ENCODE assay signal across 8 cellular contexts in the genomic region with DNA sequence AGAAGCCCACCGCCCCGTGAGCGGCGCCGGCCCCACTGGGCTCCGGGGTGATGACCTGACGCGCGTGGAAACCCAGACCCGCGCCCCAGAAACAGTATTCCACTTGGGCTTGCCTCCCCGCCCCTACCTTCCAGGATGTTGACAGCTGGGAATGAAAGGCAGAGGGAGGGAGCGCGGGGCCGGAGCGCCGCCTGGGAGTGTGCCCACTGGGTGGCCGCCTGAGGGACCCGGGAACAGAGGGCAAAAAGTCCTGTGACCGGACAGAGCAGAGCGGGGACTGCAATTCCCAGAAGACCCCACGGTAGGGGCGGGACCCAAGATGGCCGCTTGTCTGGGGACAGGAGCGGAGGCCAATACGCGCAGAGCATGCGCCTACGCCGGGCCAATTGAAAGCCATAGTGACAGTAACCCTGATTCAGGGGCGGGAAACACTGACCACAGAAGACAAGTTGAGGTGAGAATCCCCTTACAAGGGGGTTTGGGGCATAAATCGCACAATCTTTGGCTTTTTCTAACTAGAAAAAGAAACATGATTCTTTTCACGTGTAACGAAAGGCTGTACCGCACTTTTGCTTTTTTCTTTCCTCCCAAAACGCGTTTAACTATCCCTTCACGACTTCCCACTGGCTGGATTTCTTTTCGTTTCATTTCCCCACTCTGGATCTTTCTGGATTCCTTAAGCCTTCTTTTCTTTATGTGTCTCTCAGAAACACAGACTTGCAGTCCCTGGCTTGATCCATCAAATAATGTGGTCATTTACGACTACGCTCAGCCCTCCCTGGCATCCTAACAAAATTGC. TPM values are rescaled to one million over a fixed set of nuclear protein-coding genes. Genes with fewer than 3 reads are reported as not detected.
DNase-seq lines count a peak whose midpoint lies in the region; ATAC-seq and TF ChIP-seq lines count a peak whose summit lies in the region.

TSS of gene FHIT (minus strand) at position 279 of the 799 bp plus-strand sequence.

- DNase-seq in AG04450 (ENCODE audit: low read depth, low spot score) (peak; percentile 80), NCI-H2196 (lab: John Stamatoyannopoulos, UW; ENCODE audit: unreplicated experiment) (peak; percentile 69), mammary epithelial cell (peak; percentile 86)

- peak within 1 kb of the TSS; percentile 58 for H3K4me3 ChIP-seq in AG04450 (ENCODE audit: low read depth, low read length)
- H3K4me3 ChIP-seq in mammary epithelial cell (replicated peaks in 1 of 3; ENCODE audit: insufficient read depth in 1 of 3, low read depth in 2 of 3, low read length in 3 of 3) = peak within 1 kb of the TSS; percentile 65 to 74 (median 69)
- H3K4me3 ChIP-seq in iPS-20b (ENCODE audit: low read length) = peak within 1 kb of the TSS; percentile 79
- peak within 1 kb of the TSS; percentile 86 to 99 (median 96) for H3K4me3 ChIP-seq in skeletal muscle tissue (ENCODE audit: low read length in 3 of 3)

- POLR2A ChIA-PET in AG04450 (lab: Yijun Ruan, JAX) = no interaction called here

- no TSS peak for BruUV-seq in mammary epithelial cell (replicated peaks; lab: Mats Ljungman, UMichigan)

- in situ Hi-C loops in mammary epithelial cell (cut with MboI; ENCODE audit: low sequenced_read_pairs in 2 of 2) = no loop called here

- peak within 1 kb of the TSS; percentile 97 for H2AFZ ChIP-seq in mammary epithelial cell (ENCODE audit: low read depth, low read length)

- H3K27me3 ChIP-seq in AG04450 (ENCODE audit: control insufficient read depth, insufficient read depth, low read length) (peaks cover 3% of the 10 kb centered on the region), mammary epithelial cell (ENCODE audit: insufficient read depth, low read length) (peaks cover 2% of the 10 kb centered on the region), iPS-20b (ENCODE audit: insufficient read depth, low read length) (no peaks in the 10 kb centered on the region), skeletal muscle tissue (ENCODE audit: control insufficient read depth in 3 of 3, insufficient read depth in 3 of 3, low read length in 3 of 3) (no peaks in the 10 kb centered on the region)

- ATAC-seq in GM18868 (IDR thresholded peaks at IDR 0.05; ENCODE audit: unreplicated experiment) (peak; percentile 100), HG03103 (IDR thresholded peaks at IDR 0.05; ENCODE audit: low read depth, unreplicated experiment) (peak; percentile 93)

- H3K9ac ChIP-seq in mammary epithelial cell (ENCODE audit: insufficient read depth, low read length) (peak within 1 kb of the TSS; percentile 60), iPS-20b (ENCODE audit: low read depth, low read length) (peak within 1 kb of the TSS; percentile 85; the same call in 1 of the 2 replicates), skeletal muscle tissue (ENCODE audit: low read depth in 1 of 3, low read length in 3 of 3) (peak within 1 kb of the TSS; percentile 79 to 91 (median 82))

- dilution Hi-C loops in mammary epithelial cell (cut with HindIII; ENCODE audit: low sequenced_read_pairs) = no loop called here

- WGBS in mammary epithelial cell (ENCODE audit: low coverage, missing lambda C conversion rate) = 2% methylated on average over 23 of the region's 41 CpGs

- TF ChIP-seq CTCF in AG04450 (IDR thresholded peaks at IDR 0.05; ENCODE audit: low read depth, low read length) (no peak), VCaP (conservative IDR thresholded peaks at IDR 0.05) (no peak), mammary epithelial cell (conservative IDR thresholded peaks at IDR 0.05 in 1 of 2, IDR thresholded peaks at IDR 0.05 in 1 of 2; ENCODE audit: extremely low read depth in 1 of 2, insufficient read depth in 1 of 2, low read depth in 1 of 2, low read length in 2 of 2) (no peak)

- no peak within 1 kb of the TSS for H3K27ac ChIP-seq in AG04450 (ENCODE audit: low read depth, low read length)
- H3K27ac ChIP-seq in VCaP = peak within 1 kb of the TSS; percentile 81
- peak within 1 kb of the TSS; percentile 31 for H3K27ac ChIP-seq in mammary epithelial cell (ENCODE audit: insufficient read depth, low read depth, low read length)
- peak within 1 kb of the TSS; percentile 50 for H3K27ac ChIP-seq in iPS-20b (ENCODE audit: low read length)
- peak within 1 kb of the TSS; percentile 81 for H3K27ac ChIP-seq in skeletal muscle tissue (ENCODE audit: low read depth, low read length)

- no peaks in the 10 kb centered on the region for H4K20me1 ChIP-seq in mammary epithelial cell (ENCODE audit: insufficient read depth, low read length)

- no peaks in the 10 kb centered on the region for H3K79me2 ChIP-seq in mammary epithelial cell (ENCODE audit: insufficient read depth, low read length)

- intact Hi-C loops in mammary epithelial cell (cut with micrococcal nuclease) = loop anchor here (5.0 to 10.0 kb wide), 3 partner anchors 297 to 936 kb away; no protein-coding TSS in a partner anchor

- peaks cover 3% of the 10 kb centered on the region; the same call in 1 of the 2 replicates for H3K9me3 ChIP-seq in AG04450 (ENCODE audit: control insufficient read depth, insufficient read depth, low read length)
- H3K9me3 ChIP-seq in mammary epithelial cell (replicated peaks; ENCODE audit: insufficient read depth, low read length) = no peaks in the 10 kb centered on the region
- H3K9me3 ChIP-seq in iPS-20b (ENCODE audit: insufficient read depth, low read depth, low read length) = no peaks in the 10 kb centered on the region
- H3K9me3 ChIP-seq in skeletal muscle tissue (ENCODE audit: control insufficient read depth in 3 of 3, low read length in 3 of 3) = no peaks in the 10 kb centered on the region

- CTCF ChIA-PET in AG04450 (lab: Charles Lee) (no interaction called here), mammary epithelial cell (lab: Charles Lee; ENCODE audit: low non-redundant PET) (no interaction called here)

- H3K4me2 ChIP-seq in mammary epithelial cell (ENCODE audit: insufficient read depth, low read depth, low read length) = peak within 1 kb of the TSS; percentile 92

- no peaks in the 10 kb centered on the region for H3K36me3 ChIP-seq in mammary epithelial cell (ENCODE audit: insufficient read depth, low read length)
- no peaks in the 10 kb centered on the region for H3K36me3 ChIP-seq in iPS-20b (ENCODE audit: insufficient read depth, low read depth, low read length)
- no peaks in the 10 kb centered on the region for H3K36me3 ChIP-seq in skeletal muscle tissue (ENCODE audit: control insufficient read depth in 3 of 3, insufficient read depth in 3 of 3, low read length in 3 of 3)

- H3K4me1 ChIP-seq in mammary epithelial cell (ENCODE audit: insufficient read depth, low read length) (peaks cover 13% of the 10 kb centered on the region), iPS-20b (ENCODE audit: insufficient read depth, low read length) (peaks cover 9% of the 10 kb centered on the region; the same call in 1 of the 2 replicates), skeletal muscle tissue (ENCODE audit: control insufficient read depth in 3 of 3, insufficient read depth in 3 of 3, low read length in 3 of 3) (peaks cover 11 to 17% (median 15%) of the 10 kb centered on the region in 3 donors)

RNA-seq across cellular contexts. Expression of gene FHIT, which starts in this region (rescaled TPM):
- 0.17 and 0.26 TPM in 2 replicates for polyA plus RNA-seq in AG04450 (2011; rRNA removed)
- polyA minus RNA-seq in AG04450 (2011; rRNA and poly(A)+ RNA removed) = 0.14 TPM in 1 of 2 replicates, not detected in the other
- total RNA-seq in mammary epithelial cell = 1 to 10 TPM; 5.4 to 6.3 TPM
- 1.5 TPM for polyA plus RNA-seq in mammary epithelial cell
- polyA minus RNA-seq in mammary epithelial cell = not detected
- total RNA-seq in skeletal muscle tissue = 4.2 TPM

Comparison
In these comparisons a context has a peak if more than half of its experiments do, and no peak if none do; other contexts are left out.
1. Peak in DNase-seq and H3K4me3 ChIP-seq in AG04450; RNA of the gene not detected or under 1 TPM.